ENCODE assay signal across 1 cellular context in the genomic region with DNA sequence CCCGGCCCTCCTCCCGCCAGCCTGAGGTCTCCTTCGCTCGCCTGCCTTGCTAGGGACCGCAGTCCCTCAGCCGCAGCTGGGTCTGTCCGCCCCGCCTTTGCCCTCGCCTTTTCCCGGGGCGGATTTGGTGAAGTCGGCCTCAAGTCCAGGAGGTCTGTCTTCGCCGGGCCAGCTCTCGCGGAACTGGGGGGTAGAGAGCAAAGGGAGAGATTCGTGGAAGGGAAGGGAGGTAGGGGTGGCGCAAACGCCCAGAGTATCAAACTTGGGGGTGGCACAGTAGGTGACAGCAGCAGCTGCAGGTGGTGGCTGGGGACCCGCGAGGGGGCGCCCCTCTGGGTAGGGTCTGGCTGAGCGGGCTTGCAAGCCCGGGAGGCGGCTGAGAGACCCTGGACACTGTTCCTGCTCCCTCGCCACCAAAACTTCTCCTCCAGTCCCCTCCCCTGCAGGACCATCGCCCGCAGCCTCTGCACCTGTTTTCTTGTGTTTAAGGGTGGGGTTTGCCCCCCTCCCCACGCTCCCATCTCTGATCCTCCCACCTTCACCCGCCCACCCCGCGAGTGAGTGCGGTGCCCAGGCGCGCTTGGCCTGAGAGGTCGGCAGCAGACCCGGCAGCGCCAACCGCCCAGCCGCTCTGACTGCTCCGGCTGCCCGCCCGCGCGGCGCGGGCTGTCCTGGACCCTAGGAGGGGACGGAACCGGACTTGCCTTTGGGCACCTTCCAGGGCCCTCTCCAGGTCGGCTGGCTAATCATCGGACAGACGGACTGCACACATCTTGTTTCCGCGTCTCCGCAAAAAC.
TF ChIP-seq lines count a peak whose summit lies in the region.

A gene with protein sequence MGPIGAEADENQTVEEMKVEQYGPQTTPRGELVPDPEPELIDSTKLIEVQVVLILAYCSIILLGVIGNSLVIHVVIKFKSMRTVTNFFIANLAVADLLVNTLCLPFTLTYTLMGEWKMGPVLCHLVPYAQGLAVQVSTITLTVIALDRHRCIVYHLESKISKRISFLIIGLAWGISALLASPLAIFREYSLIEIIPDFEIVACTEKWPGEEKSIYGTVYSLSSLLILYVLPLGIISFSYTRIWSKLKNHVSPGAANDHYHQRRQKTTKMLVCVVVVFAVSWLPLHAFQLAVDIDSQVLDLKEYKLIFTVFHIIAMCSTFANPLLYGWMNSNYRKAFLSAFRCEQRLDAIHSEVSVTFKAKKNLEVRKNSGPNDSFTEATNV (plus strand): TSS at position 379 of the 797 bp plus-strand sequence. CDS start 5,304 bp downstream, outside the sequence.

TF ChIP-seq in WTC11, 78 proteins besides CTCF, POLR2A, EP300 and RAD21 (continued from another document):
- TF ChIP-seq, protein P1, sequence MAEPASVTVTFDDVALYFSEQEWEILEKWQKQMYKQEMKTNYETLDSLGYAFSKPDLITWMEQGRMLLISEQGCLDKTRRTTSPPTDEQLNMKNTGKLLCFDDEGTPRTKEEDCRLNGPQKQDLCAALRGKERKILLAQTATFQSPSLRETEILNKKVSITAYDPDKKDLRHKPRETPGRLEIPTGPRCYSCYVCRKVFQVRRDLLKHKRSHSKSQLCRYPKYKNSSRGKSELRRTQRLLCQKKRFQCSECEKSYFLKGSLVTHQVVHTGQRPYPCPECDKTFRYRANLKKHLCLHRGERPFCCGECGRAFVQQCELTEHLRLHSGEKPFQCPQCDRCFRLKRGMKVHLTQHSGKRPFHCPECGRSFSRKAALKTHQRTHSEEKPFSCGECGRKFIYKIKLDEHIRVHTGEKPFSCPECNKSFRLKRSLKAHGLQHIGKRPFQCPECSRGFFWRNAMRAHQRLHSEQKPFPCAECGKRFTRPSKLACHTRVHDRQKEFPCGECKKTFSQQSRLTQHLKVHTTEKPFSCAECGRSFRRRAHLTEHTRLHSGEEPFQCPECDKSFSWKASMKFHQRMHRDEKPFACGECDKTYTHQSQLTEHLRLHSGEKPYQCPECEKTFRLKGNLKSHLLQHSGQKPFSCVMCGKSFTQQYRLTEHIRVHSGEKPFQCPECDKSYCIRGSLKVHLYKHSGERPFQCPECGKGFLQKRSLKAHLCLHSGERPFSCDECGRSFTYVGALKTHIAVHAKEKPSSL (CRISPR knock-in tag; conservative IDR thresholded peaks at IDR 0.05) = no peak
- TF ChIP-seq, protein P2, sequence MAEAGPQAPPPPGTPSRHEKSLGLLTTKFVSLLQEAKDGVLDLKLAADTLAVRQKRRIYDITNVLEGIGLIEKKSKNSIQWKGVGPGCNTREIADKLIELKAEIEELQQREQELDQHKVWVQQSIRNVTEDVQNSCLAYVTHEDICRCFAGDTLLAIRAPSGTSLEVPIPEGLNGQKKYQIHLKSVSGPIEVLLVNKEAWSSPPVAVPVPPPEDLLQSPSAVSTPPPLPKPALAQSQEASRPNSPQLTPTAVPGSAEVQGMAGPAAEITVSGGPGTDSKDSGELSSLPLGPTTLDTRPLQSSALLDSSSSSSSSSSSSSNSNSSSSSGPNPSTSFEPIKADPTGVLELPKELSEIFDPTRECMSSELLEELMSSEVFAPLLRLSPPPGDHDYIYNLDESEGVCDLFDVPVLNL (CRISPR knock-in tag; IDR thresholded peaks at IDR 0.05; ENCODE audit: borderline replicate concordance, low read depth) = no peak
- TF ChIP-seq, protein P3, sequence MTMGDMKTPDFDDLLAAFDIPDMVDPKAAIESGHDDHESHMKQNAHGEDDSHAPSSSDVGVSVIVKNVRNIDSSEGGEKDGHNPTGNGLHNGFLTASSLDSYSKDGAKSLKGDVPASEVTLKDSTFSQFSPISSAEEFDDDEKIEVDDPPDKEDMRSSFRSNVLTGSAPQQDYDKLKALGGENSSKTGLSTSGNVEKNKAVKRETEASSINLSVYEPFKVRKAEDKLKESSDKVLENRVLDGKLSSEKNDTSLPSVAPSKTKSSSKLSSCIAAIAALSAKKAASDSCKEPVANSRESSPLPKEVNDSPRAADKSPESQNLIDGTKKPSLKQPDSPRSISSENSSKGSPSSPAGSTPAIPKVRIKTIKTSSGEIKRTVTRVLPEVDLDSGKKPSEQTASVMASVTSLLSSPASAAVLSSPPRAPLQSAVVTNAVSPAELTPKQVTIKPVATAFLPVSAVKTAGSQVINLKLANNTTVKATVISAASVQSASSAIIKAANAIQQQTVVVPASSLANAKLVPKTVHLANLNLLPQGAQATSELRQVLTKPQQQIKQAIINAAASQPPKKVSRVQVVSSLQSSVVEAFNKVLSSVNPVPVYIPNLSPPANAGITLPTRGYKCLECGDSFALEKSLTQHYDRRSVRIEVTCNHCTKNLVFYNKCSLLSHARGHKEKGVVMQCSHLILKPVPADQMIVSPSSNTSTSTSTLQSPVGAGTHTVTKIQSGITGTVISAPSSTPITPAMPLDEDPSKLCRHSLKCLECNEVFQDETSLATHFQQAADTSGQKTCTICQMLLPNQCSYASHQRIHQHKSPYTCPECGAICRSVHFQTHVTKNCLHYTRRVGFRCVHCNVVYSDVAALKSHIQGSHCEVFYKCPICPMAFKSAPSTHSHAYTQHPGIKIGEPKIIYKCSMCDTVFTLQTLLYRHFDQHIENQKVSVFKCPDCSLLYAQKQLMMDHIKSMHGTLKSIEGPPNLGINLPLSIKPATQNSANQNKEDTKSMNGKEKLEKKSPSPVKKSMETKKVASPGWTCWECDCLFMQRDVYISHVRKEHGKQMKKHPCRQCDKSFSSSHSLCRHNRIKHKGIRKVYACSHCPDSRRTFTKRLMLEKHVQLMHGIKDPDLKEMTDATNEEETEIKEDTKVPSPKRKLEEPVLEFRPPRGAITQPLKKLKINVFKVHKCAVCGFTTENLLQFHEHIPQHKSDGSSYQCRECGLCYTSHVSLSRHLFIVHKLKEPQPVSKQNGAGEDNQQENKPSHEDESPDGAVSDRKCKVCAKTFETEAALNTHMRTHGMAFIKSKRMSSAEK (CRISPR knock-in tag; IDR thresholded peaks at IDR 0.05; ENCODE audit: borderline replicate concordance) = no peak
